ENCODE assay signal across 10 cellular contexts in the genomic region with DNA sequence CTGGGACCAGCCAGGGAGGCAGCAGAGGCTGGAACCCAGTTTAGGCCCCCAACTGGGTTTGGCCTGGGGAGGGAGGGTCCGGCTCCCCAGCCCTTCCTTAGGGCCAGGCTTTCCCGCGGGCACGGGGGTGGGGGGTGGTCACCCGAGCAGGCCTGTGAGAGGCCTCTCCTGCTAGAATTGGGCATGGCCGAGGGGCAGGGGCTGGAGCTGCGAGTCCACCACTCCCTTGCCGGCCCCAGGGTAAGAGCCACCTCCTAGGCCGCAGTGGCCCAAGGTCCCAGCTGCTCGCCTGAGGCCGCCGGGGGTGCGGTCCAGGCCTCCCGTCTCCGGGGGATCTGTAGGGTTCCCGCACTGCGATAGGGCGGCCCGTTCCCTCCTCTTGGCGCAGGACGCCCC. TPM values are rescaled to one million over a fixed set of nuclear protein-coding genes. Genes with fewer than 3 reads are reported as not detected.
DNase-seq lines count a peak whose midpoint lies in the region; ATAC-seq, FAIRE-seq and TF ChIP-seq lines count a peak whose summit lies in the region.
"Had no signal": no experiment of that assay in that cellular context is flagged by ENCODE, and none has a peak within 500 bp of the region (broad histone marks: within the 10 kb centered on the region; RNA-seq: fewer than 3 reads in every experiment).

No MANE protein-coding gene starts in this region.

- no peak overlapping the region for H2BK5ac ChIP-seq in H1 (ENCODE audit: low read depth, low read length)

- H2BK15ac ChIP-seq in H1 (ENCODE audit: low read length), result no peak overlapping the region

- H2BK120ac ChIP-seq in H1 (replicated peaks; ENCODE audit: low read depth, low read length), result no peak overlapping the region

- peaks cover 15% of the 10 kb centered on the region for H3K4me1 ChIP-seq in DND-41 (ENCODE audit: insufficient read depth, low read length)
- H3K4me1 ChIP-seq in OCI-LY3 (ENCODE audit: low read length), result peaks cover 11% of the 10 kb centered on the region; the same call in 1 of the 2 replicates
- H3K4me1 ChIP-seq in H1 (replicated peaks in 1 of 4; ENCODE audit: control insufficient read depth in 3 of 4, insufficient read depth in 4 of 4, low read length in 3 of 4), result peaks cover 0 to 23% (median 6%) of the 10 kb centered on the region in 4 experiments; a peak in 5 of 7 replicates
- no peaks in the 10 kb centered on the region for H3K4me1 ChIP-seq in parathyroid adenoma

- H3K27ac ChIP-seq in DND-41 (ENCODE audit: low read length) (no peak overlapping the region), OCI-LY3 (ENCODE audit: low read length) (no peak overlapping the region), H1 (ENCODE audit: low read depth, low read length) (no peak overlapping the region), parathyroid adenoma (no peak overlapping the region)

- TF ChIP-seq EP300 in H1 (IDR thresholded peaks at IDR 0.05; ENCODE audit: borderline replicate concordance in 1 of 2, low read depth in 2 of 2, low read length in 2 of 2), result no peak

- TF ChIP-seq POLR2A in H1 (IDR thresholded peaks at IDR 0.05; ENCODE audit: control extremely low read depth in 1 of 2, low read depth in 2 of 2, low read length in 2 of 2), result no peak

- H3K4me3 ChIP-seq in DND-41 (ENCODE audit: low read depth in 1 of 2, low read length in 2 of 2) (peak overlapping the region in 1 of 2 experiments; percentile 35; a peak in 1 of 4 replicates), OCI-LY3 (ENCODE audit: low read length) (peak overlapping the region; percentile 73), H1 (ENCODE audit: extremely low read depth in 1 of 4, insufficient read depth in 2 of 4, low read depth in 3 of 4, low read length in 4 of 4) (peak overlapping the region; percentile 1 to 62 (median 22); a peak in 5 of 8 replicates), parathyroid adenoma (ENCODE audit: low read depth, low read length) (no peak overlapping the region)

- no peak overlapping the region for H3K18ac ChIP-seq in H1 (ENCODE audit: extremely low read depth, low read length)

- DNase-seq in DND-41 (no peak), H1 (ENCODE audit: low read depth in 1 of 2, low spot score in 2 of 2) (no peak)
- DNase-seq in activated effector memory CD4-positive, alpha-beta T cell treated with anti-CD3 and anti-CD28 coated beads, Interleukin-2, amount 50 U/mL, for 16 hours, result no peak
- DNase-seq: GF-D8 had no signal

- H3K23me2 ChIP-seq in H1 (ENCODE audit: low read depth, low read length), result peaks cover 8% of the 10 kb centered on the region; the same call in 1 of the 2 replicates

- H3K56ac ChIP-seq in H1 (replicated peaks; ENCODE audit: insufficient read length, low read depth, low read length), result no peak overlapping the region

- H2BK20ac ChIP-seq in H1 (ENCODE audit: low read length), result no peak overlapping the region

- peak overlapping the region; percentile 81 for H4K91ac ChIP-seq in H1 (replicated peaks; ENCODE audit: insufficient read length, low read length)

- H2AFZ ChIP-seq in DND-41 (ENCODE audit: low read depth, low read length) (no peak overlapping the region), OCI-LY3 (ENCODE audit: low read depth, low read length) (peak overlapping the region; percentile 6; the same call in 1 of the 2 replicates), H1 (ENCODE audit: low read length) (no peak overlapping the region), parathyroid adenoma (no peak overlapping the region)

- H3K9me3 ChIP-seq in DND-41 (ENCODE audit: insufficient read depth, low read length, severe bottlenecking) (no peaks in the 10 kb centered on the region), OCI-LY3 (ENCODE audit: insufficient read depth, low read length) (no peaks in the 10 kb centered on the region), H1 (ENCODE audit: insufficient read depth in 2 of 2, low read depth in 1 of 2, low read length in 1 of 2) (no peaks in the 10 kb centered on the region), parathyroid adenoma (ENCODE audit: control insufficient read depth, low read length) (no peaks in the 10 kb centered on the region)

- FAIRE-seq in H1 (lab: Jason Lieb, UNC), result no peak
- FAIRE-seq: small intestine had no signal

- H3K36me3 ChIP-seq in DND-41 (ENCODE audit: insufficient read depth, low read length) (no peaks in the 10 kb centered on the region), OCI-LY3 (replicated peaks; ENCODE audit: low read depth, low read length) (no peaks in the 10 kb centered on the region), H1 (ENCODE audit: control insufficient read depth in 2 of 4, insufficient read depth in 4 of 4, low read length in 3 of 4) (no peaks in the 10 kb centered on the region), parathyroid adenoma (ENCODE audit: control insufficient read depth, insufficient read depth, low read length) (no peaks in the 10 kb centered on the region)

- no peak overlapping the region for H2AK5ac ChIP-seq in H1 (ENCODE audit: low read depth, low read length)

- H3K79me1 ChIP-seq in H1 (ENCODE audit: low read depth, low read length), result no peaks in the 10 kb centered on the region

- H3K14ac ChIP-seq in H1 (ENCODE audit: insufficient read length), result no peak overlapping the region

- no peak for TF ChIP-seq RAD21 in H1 (IDR thresholded peaks at IDR 0.05 in 1 of 2, conservative IDR thresholded peaks at IDR 0.05 in 1 of 2; ENCODE audit: low read depth in 2 of 2, low read length in 2 of 2)

- peak overlapping the region; percentile 71; the same call in 1 of the 2 replicates for H4K8ac ChIP-seq in H1 (ENCODE audit: extremely low read depth, insufficient read depth, low read length)

- no peak for TF ChIP-seq CTCF in DND-41 (IDR thresholded peaks at IDR 0.05; ENCODE audit: borderline replicate concordance, extremely low read depth, low read length, poor library complexity, severe bottlenecking)
- no peak for TF ChIP-seq CTCF in OCI-LY3 (IDR thresholded peaks at IDR 0.05; ENCODE audit: low read depth, low read length)
- TF ChIP-seq CTCF in H1 (IDR thresholded peaks at IDR 0.05; ENCODE audit: control extremely low read depth in 1 of 3, insufficient read depth in 1 of 3, low read depth in 1 of 3, low read length in 3 of 3), result no peak
- no peak for TF ChIP-seq CTCF in parathyroid adenoma (IDR thresholded peaks at IDR 0.05)

- H3K9ac ChIP-seq in DND-41 (ENCODE audit: low read depth, low read length) (peak overlapping the region; percentile 41; the same call in 1 of the 2 replicates), OCI-LY3 (ENCODE audit: low read length) (peak overlapping the region; percentile 49), H1 (replicated peaks in 1 of 4; ENCODE audit: extremely low read depth in 1 of 4, low read depth in 3 of 4, low read length in 3 of 4) (no peak overlapping the region), parathyroid adenoma (no peak overlapping the region)

- no peak overlapping the region for H3K4ac ChIP-seq in H1 (replicated peaks; ENCODE audit: insufficient read length, low read depth, low read length)

- H4K20me1 ChIP-seq in DND-41 (ENCODE audit: insufficient read depth, low read length) (no peaks in the 10 kb centered on the region), OCI-LY3 (ENCODE audit: insufficient read depth, low read length) (no peaks in the 10 kb centered on the region), H1 (replicated peaks in 1 of 2; ENCODE audit: control insufficient read depth in 1 of 2, insufficient read depth in 2 of 2, low read length in 2 of 2) (peaks cover 0 to 2% of the 10 kb centered on the region in 2 experiments)

- H2BK12ac ChIP-seq in H1 (ENCODE audit: low read depth, low read length), result no peak overlapping the region

- no peaks in the 10 kb centered on the region for H3K79me2 ChIP-seq in DND-41 (ENCODE audit: insufficient read depth, low read length)
- no peaks in the 10 kb centered on the region for H3K79me2 ChIP-seq in OCI-LY3 (ENCODE audit: low read length)
- H3K79me2 ChIP-seq in H1 (ENCODE audit: control insufficient read depth in 1 of 2, insufficient read depth in 2 of 2, low read length in 2 of 2), result no peaks in the 10 kb centered on the region
- H3K79me2 ChIP-seq in parathyroid adenoma, result no peaks in the 10 kb centered on the region

- POLR2A ChIA-PET in H1 (lab: Charles Lee; ENCODE audit: partially characterized antibody), result interaction anchor here (0.6 to 1.7 kb wide), 9 partner anchors 10 to 276 kb away, joined by 3 to 4 read pairs (median 3); no protein-coding TSS in a partner anchor

- CTCF ChIA-PET in H1 (lab: Charles Lee; ENCODE audit: partially characterized antibody), result interaction anchor here (0.6 to 3.8 kb wide), 16 partner anchors 9 to 289 kb away, joined by 3 to 21 read pairs (median 4); a partner anchor contains a TSS

- H3K4me2 ChIP-seq in DND-41 (ENCODE audit: insufficient read depth, low read length) (peak overlapping the region; percentile 96), OCI-LY3 (ENCODE audit: low read length) (peak overlapping the region; percentile 64), H1 (ENCODE audit: insufficient read depth in 1 of 2, low read depth in 2 of 2, low read length in 2 of 2) (peak overlapping the region; percentile 66 to 74; a peak in 3 of 4 replicates), parathyroid adenoma (ENCODE audit: low read length) (peak overlapping the region; percentile 44)

- no peak overlapping the region for H3K23ac ChIP-seq in H1 (ENCODE audit: insufficient read length)

- ATAC-seq in DND-41 (ENCODE audit: insufficient read depth, low read depth) (no peak; the same call in 2 of the 3 replicates), HG03045 (IDR thresholded peaks at IDR 0.05; ENCODE audit: unreplicated experiment) (no peak), GM19324 (IDR thresholded peaks at IDR 0.05; ENCODE audit: low FRiP score, unreplicated experiment) (no peak), GM21447 (IDR thresholded peaks at IDR 0.05; ENCODE audit: unreplicated experiment) (no peak)

- no peaks in the 10 kb centered on the region for H3K27me3 ChIP-seq in DND-41 (ENCODE audit: insufficient read depth, low read length, poor library complexity)
- no peaks in the 10 kb centered on the region for H3K27me3 ChIP-seq in OCI-LY3 (ENCODE audit: low read depth, low read length)
- peaks cover 13 to 29% (median 26%) of the 10 kb centered on the region in 4 experiments for H3K27me3 ChIP-seq in H1 (replicated peaks in 1 of 4; ENCODE audit: control insufficient read depth in 3 of 4, extremely low read depth in 1 of 4, insufficient read depth in 3 of 4, low read length in 3 of 4)
- no peaks in the 10 kb centered on the region for H3K27me3 ChIP-seq in parathyroid adenoma (ENCODE audit: control insufficient read depth, insufficient read depth, low read length)

- WGBS in H1 (ENCODE audit: extremely low coverage in 1 of 2, insufficient coverage in 1 of 2, insufficient read length in 1 of 2, insufficient replicate concordance in 2 of 2, low coverage in 1 of 2, low lambda C conversion rate in 2 of 2, missing lambda C conversion rate in 1 of 2), 2 experiments, result 27% methylated on average over 20 of the region's 21 CpGs; no CpG with 5 or more reads in 1 of the 2 experiments

- H4K5ac ChIP-seq in H1 (ENCODE audit: insufficient read length, low read depth, low read length), result no peak overlapping the region

RNA-seq across cellular contexts. Expression of a gene that starts 6.1 kb away (rescaled TPM):
- total RNA-seq in H1 (2021; fragmentation: NEBNext Ultra II Directional; extraction: Animal tissue kit (Norgen Biotek cat#: 25700)), result 2.6 and 3.1 TPM in 2 replicates
- polyA plus RNA-seq in H1 (2011; rRNA removed), result 1.6 and 3.6 TPM in 2 replicates
- polyA plus RNA-seq in H1 (2011; cell fraction: cytosol; rRNA removed), result 1.8 TPM
- polyA plus RNA-seq in H1 (2011; cell fraction: nucleus; rRNA removed), result 18.4 TPM
- polyA plus RNA-seq in H1 (2012, experiment 1 of 2), result 1.6 to 3.8 TPM (median 2.2 TPM) in 4 replicates
- polyA plus RNA-seq in H1 (2012, experiment 2 of 2), result 1.0 TPM
- 1.7 TPM for polyA plus RNA-seq in H1 (2013, experiment 1 of 2)
- polyA plus RNA-seq in H1 (2013, experiment 2 of 2), result 1.7 TPM
- polyA minus RNA-seq in H1 (2011; rRNA and poly(A)+ RNA removed), result 0.29 and 0.38 TPM in 2 replicates
- 1.0 TPM for polyA minus RNA-seq in H1 (2011; cell fraction: cytosol; rRNA and poly(A)+ RNA removed)
- 3.9 TPM for polyA minus RNA-seq in H1 (2011; cell fraction: nucleus; rRNA and poly(A)+ RNA removed)

RNA-seq across cellular contexts. Expression of a gene that starts 6.3 kb away (rescaled TPM):
- 20.6 and 22.3 TPM in 2 replicates for total RNA-seq in H1 (2021; fragmentation: NEBNext Ultra II Directional; extraction: Animal tissue kit (Norgen Biotek cat#: 25700))
- polyA plus RNA-seq in H1 (2011; rRNA removed), result 43.9 and 60.6 TPM in 2 replicates
- 52.5 TPM for polyA plus RNA-seq in H1 (2011; cell fraction: cytosol; rRNA removed)
- 130 TPM for polyA plus RNA-seq in H1 (2011; cell fraction: nucleus; rRNA removed)
- polyA plus RNA-seq in H1 (2012, experiment 1 of 2), result 13.9 to 27.0 TPM (median 25.1 TPM) in 4 replicates
- 16.0 TPM for polyA plus RNA-seq in H1 (2012, experiment 2 of 2)
- polyA plus RNA-seq in H1 (2013, experiment 1 of 2), result 16.2 TPM
- 15.3 TPM for polyA plus RNA-seq in H1 (2013, experiment 2 of 2)
- 4.3 and 7.4 TPM in 2 replicates for polyA minus RNA-seq in H1 (2011; rRNA and poly(A)+ RNA removed)
- polyA minus RNA-seq in H1 (2011; cell fraction: cytosol; rRNA and poly(A)+ RNA removed), result 14.5 TPM
- 19.7 TPM for polyA minus RNA-seq in H1 (2011; cell fraction: nucleus; rRNA and poly(A)+ RNA removed)

RNA-seq across cellular contexts. Expression of a gene that starts 17.1 kb away (rescaled TPM):
- 1.9 and 2.1 TPM in 2 replicates for total RNA-seq in H1 (2021; fragmentation: NEBNext Ultra II Directional; extraction: Animal tissue kit (Norgen Biotek cat#: 25700))
- 0.94 and 1.6 TPM in 2 replicates for polyA plus RNA-seq in H1 (2011; rRNA removed)
- polyA plus RNA-seq in H1 (2011; cell fraction: cytosol; rRNA removed), result 1.9 TPM
- 8.4 TPM for polyA plus RNA-seq in H1 (2011; cell fraction: nucleus; rRNA removed)
- 1.2 to 1.8 TPM (median 1.6 TPM) in 4 replicates for polyA plus RNA-seq in H1 (2012, experiment 1 of 2)
- polyA plus RNA-seq in H1 (2012, experiment 2 of 2), result 0.70 TPM
- 0.71 TPM for polyA plus RNA-seq in H1 (2013, experiment 1 of 2)
- polyA plus RNA-seq in H1 (2013, experiment 2 of 2), result 0.75 TPM
- polyA minus RNA-seq in H1 (2011; rRNA and poly(A)+ RNA removed), result 0.68 and 0.88 TPM in 2 replicates
- polyA minus RNA-seq in H1 (2011; cell fraction: cytosol; rRNA and poly(A)+ RNA removed), result 0.88 TPM
- polyA minus RNA-seq in H1 (2011; cell fraction: nucleus; rRNA and poly(A)+ RNA removed), result 2.4 TPM

RNA-seq across cellular contexts. Expression of a gene that starts 19.1 kb away (rescaled TPM):
- total RNA-seq in H1 (2021; fragmentation: NEBNext Ultra II Directional; extraction: Animal tissue kit (Norgen Biotek cat#: 25700)), result 54.7 and 60.9 TPM in 2 replicates
- polyA plus RNA-seq in H1 (2011; rRNA removed), result 44.3 and 63.4 TPM in 2 replicates
- polyA plus RNA-seq in H1 (2011; cell fraction: cytosol; rRNA removed), result 47.4 TPM
- 117 TPM for polyA plus RNA-seq in H1 (2011; cell fraction: nucleus; rRNA removed)
- polyA plus RNA-seq in H1 (2012, experiment 1 of 2), result 63.6 to 78.2 TPM (median 69.2 TPM) in 4 replicates
- polyA plus RNA-seq in H1 (2012, experiment 2 of 2), result 56.3 TPM
- polyA plus RNA-seq in H1 (2013, experiment 1 of 2), result 25.7 TPM
- polyA plus RNA-seq in H1 (2013, experiment 2 of 2), result 26.0 TPM
- polyA minus RNA-seq in H1 (2011; rRNA and poly(A)+ RNA removed), result 28.2 and 33.1 TPM in 2 replicates
- polyA minus RNA-seq in H1 (2011; cell fraction: cytosol; rRNA and poly(A)+ RNA removed), result 22.0 TPM
- polyA minus RNA-seq in H1 (2011; cell fraction: nucleus; rRNA and poly(A)+ RNA removed), result 21.5 TPM

RNA-seq across cellular contexts. Expression of a gene that starts 21.8 kb away (rescaled TPM):
- total RNA-seq in H1 (2021; fragmentation: NEBNext Ultra II Directional; extraction: Animal tissue kit (Norgen Biotek cat#: 25700)), result 37.3 and 39.8 TPM in 2 replicates
- polyA plus RNA-seq in H1 (2011; rRNA removed), result 13.4 and 21.8 TPM in 2 replicates
- 17.3 TPM for polyA plus RNA-seq in H1 (2011; cell fraction: cytosol; rRNA removed)
- 39.7 TPM for polyA plus RNA-seq in H1 (2011; cell fraction: nucleus; rRNA removed)
- polyA plus RNA-seq in H1 (2012, experiment 1 of 2), result 17.5 to 25.1 TPM (median 24.0 TPM) in 4 replicates
- polyA plus RNA-seq in H1 (2012, experiment 2 of 2), result 14.8 TPM
- polyA plus RNA-seq in H1 (2013, experiment 1 of 2), result 18.2 TPM
- 17.0 TPM for polyA plus RNA-seq in H1 (2013, experiment 2 of 2)
- 11.6 and 15.0 TPM in 2 replicates for polyA minus RNA-seq in H1 (2011; rRNA and poly(A)+ RNA removed)
- 19.2 TPM for polyA minus RNA-seq in H1 (2011; cell fraction: cytosol; rRNA and poly(A)+ RNA removed)
- polyA minus RNA-seq in H1 (2011; cell fraction: nucleus; rRNA and poly(A)+ RNA removed), result 29.8 TPM

Comparison
In these comparisons a context has a peak if more than half of its experiments do, and no peak if none do; other contexts are left out.
1. H3K4me2 ChIP-seq: peak in every context shown above with its lines; median percentile 96 in DND-41; 70 in H1; 64 in OCI-LY3; 44 in parathyroid adenoma.
2. H3K9ac ChIP-seq: peak in DND-41 (single experiment) and OCI-LY3 (single experiment); none in H1 (0 of 4) and parathyroid adenoma (single experiment).